In genomic region chr9:98159790-98160189, GRCh38 we compare ENCODE assay signal across 18 cellular contexts. TPM values are rescaled to one million over a fixed set of nuclear protein-coding genes. Genes with fewer than 3 reads are reported as not detected.
DNase-seq lines count a peak whose midpoint lies in the region; ATAC-seq and TF ChIP-seq lines count a peak whose summit lies in the region.
"Had no signal": no experiment of that assay in that cellular context is flagged by ENCODE, and none has a peak within 500 bp of the region (broad histone marks: within the 10 kb centered on the region; RNA-seq: fewer than 3 reads in every experiment).

No MANE protein-coding gene starts in this region.

- no peak for TF ChIP-seq CTCF in esophagus muscularis mucosa (IDR thresholded peaks at IDR 0.05)

- H3K9me3 Mint-ChIP-seq in stimulated activated naive CD8-positive, alpha-beta T cell treated with anti-CD3 and anti-CD28 coated beads, Interleukin-15, amount 100 ng/mL, for 72 hours: no peaks in the 10 kb centered on the region
- H3K9me3 Mint-ChIP-seq in activated T-helper 17 cell treated with anti-CD3 and anti-CD28 coated beads, Interleukin-2, amount 50 U/mL, for 72 hours: no peaks in the 10 kb centered on the region
- peaks cover 0 to 2% (median 0%) of the 10 kb centered on the region in 11 donors for H3K9me3 Mint-ChIP-seq in naive thymus-derived CD4-positive, alpha-beta T cell

- H3K27ac Mint-ChIP-seq in stimulated activated naive CD8-positive, alpha-beta T cell treated with anti-CD3 and anti-CD28 coated beads, Interleukin-15, amount 100 ng/mL, for 72 hours: peak overlapping the region; percentile 73 to 78
- H3K27ac Mint-ChIP-seq in activated T-helper 17 cell treated with anti-CD3 and anti-CD28 coated beads, Interleukin-2, amount 50 U/mL, for 72 hours: peak overlapping the region; percentile 52
- peak overlapping the region in 4 of 9 donors; percentile 4 to 52 (median 29) for H3K27ac Mint-ChIP-seq in naive thymus-derived CD4-positive, alpha-beta T cell

- H3K4me1 ChIP-seq in naive thymus-derived CD4-positive, alpha-beta T cell (ENCODE audit: control insufficient read depth in 2 of 2, insufficient read depth in 2 of 2, low read length in 2 of 2): peaks cover 0 to 10% of the 10 kb centered on the region in 2 donors
- H3K4me1 ChIP-seq in esophagus muscularis mucosa: no peaks in the 10 kb centered on the region
- no peaks in the 10 kb centered on the region for H3K4me1 ChIP-seq in aorta (ENCODE audit: control insufficient read depth in 1 of 2, insufficient read depth in 2 of 2, low read length in 2 of 2)

- intact Hi-C loops in naive thymus-derived CD4-positive, alpha-beta T cell (cut with micrococcal nuclease): no loop called here
- intact Hi-C loops in esophagus muscularis mucosa (cut with DNase I) (no loop called here), aorta (cut with DNase I) (no loop called here)

- 63% methylated on average over 6 of the region's 6 CpGs for WGBS in esophagus muscularis mucosa
- WGBS in aorta, 2 donors: 77 to 87% methylated on average over 6 of the region's 6 CpGs

- H3K4me3 ChIP-seq in naive thymus-derived CD4-positive, alpha-beta T cell (ENCODE audit: low read length): no peak overlapping the region
- no peak overlapping the region for H3K4me3 ChIP-seq in esophagus muscularis mucosa
- H3K4me3 ChIP-seq in aorta (ENCODE audit: low read length in 2 of 2): no peak overlapping the region
- H3K4me3 ChIP-seq: GM12878, HAP-1, MG63 had no signal

- CTCF ChIA-PET in naive thymus-derived CD4-positive, alpha-beta T cell (lab: Charles Lee): interaction anchor here (1.3 kb wide), 1 partner anchor 45 kb away, joined by 4 read pairs; no protein-coding TSS in a partner anchor

- TF ChIP-seq EP300 in esophagus muscularis mucosa (IDR thresholded peaks at IDR 0.05): no peak

- peaks cover 23% of the 10 kb centered on the region for H3K36me3 Mint-ChIP-seq in activated T-helper 17 cell treated with anti-CD3 and anti-CD28 coated beads, Interleukin-2, amount 50 U/mL, for 72 hours (ENCODE audit: low read depth)
- H3K36me3 Mint-ChIP-seq in naive thymus-derived CD4-positive, alpha-beta T cell: peaks cover 0 to 13% (median 8%) of the 10 kb centered on the region in 5 donors

- H3K36me3 ChIP-seq in naive thymus-derived CD4-positive, alpha-beta T cell (ENCODE audit: control insufficient read depth in 2 of 3, insufficient read depth in 3 of 3, low read length in 3 of 3): peaks cover 0 to 19% (median 5%) of the 10 kb centered on the region in 3 experiments
- H3K36me3 ChIP-seq in esophagus muscularis mucosa (no peaks in the 10 kb centered on the region), aorta (ENCODE audit: control insufficient read depth in 1 of 2, insufficient read depth in 2 of 2, low read length in 1 of 2) (no peaks in the 10 kb centered on the region)
- H3K36me3 ChIP-seq: HAP-1, MG63 had no signal

- no peaks in the 10 kb centered on the region for H3K27me3 ChIP-seq in naive thymus-derived CD4-positive, alpha-beta T cell (ENCODE audit: control insufficient read depth in 2 of 2, insufficient read depth in 2 of 2, low read length in 2 of 2)
- H3K27me3 ChIP-seq in esophagus muscularis mucosa (no peaks in the 10 kb centered on the region), aorta (ENCODE audit: control insufficient read depth in 1 of 2, insufficient read depth in 2 of 2, low read length in 1 of 2) (no peaks in the 10 kb centered on the region)
- H3K27me3 ChIP-seq: MG63 had no signal

- H3K9me3 ChIP-seq in naive thymus-derived CD4-positive, alpha-beta T cell (ENCODE audit: control insufficient read depth in 2 of 3, low read length in 3 of 3): no peaks in the 10 kb centered on the region
- no peaks in the 10 kb centered on the region for H3K9me3 ChIP-seq in esophagus muscularis mucosa
- H3K9me3 ChIP-seq in aorta (ENCODE audit: control insufficient read depth, low read length): no peaks in the 10 kb centered on the region
- H3K9me3 ChIP-seq: HAP-1, MG63 had no signal

- peaks cover 36% of the 10 kb centered on the region for H3K4me1 Mint-ChIP-seq in stimulated activated naive CD8-positive, alpha-beta T cell treated with anti-CD3 and anti-CD28 coated beads, Interleukin-15, amount 100 ng/mL, for 72 hours
- peaks cover 27% of the 10 kb centered on the region for H3K4me1 Mint-ChIP-seq in activated T-helper 17 cell treated with anti-CD3 and anti-CD28 coated beads, Interleukin-2, amount 50 U/mL, for 72 hours
- peaks cover 4 to 34% (median 29%) of the 10 kb centered on the region in 7 donors for H3K4me1 Mint-ChIP-seq in naive thymus-derived CD4-positive, alpha-beta T cell
- H3K4me1 Mint-ChIP-seq: B cell had no signal

- ATAC-seq in stimulated activated naive CD8-positive, alpha-beta T cell treated with anti-CD3 and anti-CD28 coated beads, Interleukin-15, amount 100 ng/mL, for 72 hours: no peak
- no peak for ATAC-seq in stimulated activated naive CD8-positive, alpha-beta T cell treated with anti-CD3 and anti-CD28 coated beads, Interleukin-15, Interleukin-2, amounts not matched to agents 100 U/mL and 50 U/mL, for 24 hours
- ATAC-seq in activated T-helper 17 cell treated with anti-CD3 and anti-CD28 coated beads, Interleukin-2, amount 50 U/mL, for 72 hours (replicated peaks): no peak
- ATAC-seq in naive thymus-derived CD4-positive, alpha-beta T cell: peak; percentile 12
- no peak for ATAC-seq in aorta (ENCODE audit: low FRiP score)
- ATAC-seq: GM12878 had no signal

- H3K4me3 Mint-ChIP-seq in stimulated activated naive CD8-positive, alpha-beta T cell treated with anti-CD3 and anti-CD28 coated beads, Interleukin-15, amount 100 ng/mL, for 72 hours: no peak overlapping the region
- H3K4me3 Mint-ChIP-seq in activated T-helper 17 cell treated with anti-CD3 and anti-CD28 coated beads, Interleukin-2, amount 50 U/mL, for 72 hours: no peak overlapping the region
- no peak overlapping the region for H3K4me3 Mint-ChIP-seq in naive thymus-derived CD4-positive, alpha-beta T cell
- H3K4me3 Mint-ChIP-seq: B cell had no signal

- H3K27ac ChIP-seq in naive thymus-derived CD4-positive, alpha-beta T cell (ENCODE audit: low read depth, low read length): no peak overlapping the region
- H3K27ac ChIP-seq in esophagus muscularis mucosa (replicated peaks in 1 of 4): no peak overlapping the region
- H3K27ac ChIP-seq in aorta (ENCODE audit: low read depth in 1 of 2, low read length in 2 of 2): no peak overlapping the region

- no peaks in the 10 kb centered on the region for H3K27me3 Mint-ChIP-seq in stimulated activated naive CD8-positive, alpha-beta T cell treated with anti-CD3 and anti-CD28 coated beads, Interleukin-15, amount 100 ng/mL, for 72 hours
- no peaks in the 10 kb centered on the region for H3K27me3 Mint-ChIP-seq in activated T-helper 17 cell treated with anti-CD3 and anti-CD28 coated beads, Interleukin-2, amount 50 U/mL, for 72 hours
- H3K27me3 Mint-ChIP-seq in naive thymus-derived CD4-positive, alpha-beta T cell: no peaks in the 10 kb centered on the region
- H3K27me3 Mint-ChIP-seq: B cell had no signal

- no peak for TF ChIP-seq POLR2A in esophagus muscularis mucosa (IDR thresholded peaks at IDR 0.05; ENCODE audit: low read depth)

- DNase-seq in stimulated activated naive CD8-positive, alpha-beta T cell treated with anti-CD3 and anti-CD28 coated beads, Interleukin-15, amount 100 ng/mL, for 72 hours: no peak
- DNase-seq in stimulated activated naive CD8-positive, alpha-beta T cell treated with anti-CD3 and anti-CD28 coated beads, Interleukin-15, Interleukin-2, amounts not matched to agents 100 U/mL and 50 U/mL, for 24 hours: no peak
- DNase-seq in naive thymus-derived CD4-positive, alpha-beta T cell: no peak
- DNase-seq in esophagus muscularis mucosa (ENCODE audit: extremely low spot score) (no peak), aorta (no peak), NCI-H1092 (lab: John Stamatoyannopoulos, UW) (no peak)
- no peak for DNase-seq in stimulated activated CD4-positive, alpha-beta T cell treated with anti-CD3 and anti-CD28 coated beads, Interleukin-15, amount 100 ng/mL, for 24 hours
- DNase-seq: MG63; NCI-H1105; NCI-H1694 treated with DMSO at 0.1 percent for 48 hours; NCI-H345; NCI-H69; NK-92 treated with Interleukin-12 subunit alpha and Interleukin-12 subunit beta, amount 100 ng/mL, for 24 hours; OCI-M1 had no signal

- POLR2A ChIA-PET in naive thymus-derived CD4-positive, alpha-beta T cell (lab: Charles Lee): interaction anchor here (0.9 to 1.5 kb wide), 2 partner anchors 33 to 96 kb away, joined by 3 read pairs; partner anchors contain the start of genes CORO2A and TBC1D2

RNA-seq across cellular contexts. Expression of gene CORO2A, which starts 32.6 kb away (rescaled TPM):
- 10 to 100 TPM in 1 of 2 donors, 1 to 10 TPM in 1; 9.9 to 18.2 TPM for total RNA-seq in activated T-helper 17 cell treated with anti-CD3 and anti-CD28 coated beads, Interleukin-2, amount 50 U/mL, for 72 hours
- total RNA-seq in naive thymus-derived CD4-positive, alpha-beta T cell: 1 to 10 TPM; 3.0 to 9.7 (median 7.7) TPM
- 1 to 10 TPM; 6.6 to 9.0 TPM for polyA plus RNA-seq in naive thymus-derived CD4-positive, alpha-beta T cell
- 1 to 10 TPM in 3 of 4 donors, under 1 TPM in 1; 0.42 to 2.7 (median 1.9) TPM for total RNA-seq in esophagus muscularis mucosa
- 1 to 10 TPM; 1.6 to 3.7 TPM for total RNA-seq in aorta
- 1 to 10 TPM in 1 of 2 donors, under 1 TPM in 1; 0.31 to 8.3 TPM for polyA plus RNA-seq in aorta

RNA-seq across cellular contexts. Expression of gene TRIM14, which starts 40.8 kb away (rescaled TPM):
- 10 to 100 TPM; 43.4 to 57.8 TPM for total RNA-seq in activated T-helper 17 cell treated with anti-CD3 and anti-CD28 coated beads, Interleukin-2, amount 50 U/mL, for 72 hours
- total RNA-seq in naive thymus-derived CD4-positive, alpha-beta T cell: 100 to 1,000 TPM in 1 of 5 experiments, 10 to 100 TPM in 4; 54.1 to 114 (median 79.7) TPM
- polyA plus RNA-seq in naive thymus-derived CD4-positive, alpha-beta T cell: 100 to 1,000 TPM in 1 of 2 donors, 10 to 100 TPM in 1; 57.8 to 107 TPM
- total RNA-seq in esophagus muscularis mucosa: 10 to 100 TPM in 2 of 4 donors, 1 to 10 TPM in 2; 6.1 to 14.9 (median 11.2) TPM
- total RNA-seq in aorta: 10 to 100 TPM in 1 of 2 donors, 1 to 10 TPM in 1; 8.5 to 17.6 TPM
- 1 to 10 TPM; 1.5 to 5.6 TPM for polyA plus RNA-seq in aorta
